18 cellular contexts compared by ENCODE assay signal in genomic region chr13:27654816-27655215, GRCh38. TPM values are rescaled to one million over a fixed set of nuclear protein-coding genes. Genes with fewer than 3 reads are reported as not detected.
A peak's percentile ranks its signal among the peaks of the same experiment; 100 is the strongest.
DNase-seq lines count a peak whose midpoint lies in the region; ATAC-seq and TF ChIP-seq lines count a peak whose summit lies in the region.
"Had no signal": no experiment of that assay in that cellular context is flagged by ENCODE, and none has a peak within 500 bp of the region (broad histone marks: within the 10 kb centered on the region; RNA-seq: fewer than 3 reads in every experiment).

No MANE protein-coding gene starts in this region.

- 97% methylated on average over 1 of the region's 1 CpG for whole genome bisulfite sequencing in prostate gland

- no peak overlapping the region for H3K27ac ChIP-seq in CD4-positive, CD25-positive, alpha-beta regulatory T cell (ENCODE audit: insufficient read depth, low read length, poor library complexity, severe bottlenecking)
- peak overlapping the region in 1 of 2 donors; percentile 27 for H3K27ac ChIP-seq in left lung
- H3K27ac ChIP-seq in prostate gland = no peak overlapping the region
- H3K27ac ChIP-seq: BLaER1, C4-2B, GM23248 had no signal

- no peak for TF ChIP-seq POLR2A in prostate gland (IDR thresholded peaks at IDR 0.05)

- H3K27me3 Mint-ChIP-seq in CD4-positive, CD25-positive, alpha-beta regulatory T cell = no peaks in the 10 kb centered on the region
- H3K27me3 Mint-ChIP-seq in Calu3 (ENCODE audit: unreplicated experiment) (no peaks in the 10 kb centered on the region), T-helper 17 cell (no peaks in the 10 kb centered on the region)
- H3K27me3 Mint-ChIP-seq in activated CD8-positive, alpha-beta T cell treated with anti-CD3 and anti-CD28 coated beads for 36 hours = no peaks in the 10 kb centered on the region
- H3K27me3 Mint-ChIP-seq: B cell; CD4-positive, alpha-beta T cell; CD8-positive, alpha-beta memory T cell had no signal

- CTCF ChIA-PET in Calu3 (lab: Charles Lee) = no interaction called here
- CTCF ChIA-PET in activated CD8-positive, alpha-beta T cell treated with anti-CD3 and anti-CD28 coated beads for 36 hours (lab: Charles Lee) = no interaction called here

- DNase-seq in CD4-positive, CD25-positive, alpha-beta regulatory T cell = no peak
- DNase-seq in Calu3 (no peak), T-helper 17 cell (no peak), left lung (no peak), HuH-7.5 (ENCODE audit: low spot score) (no peak), prostate gland (ENCODE audit: low spot score) (no peak)
- no peak for DNase-seq in activated CD8-positive, alpha-beta T cell treated with anti-CD3 and anti-CD28 coated beads for 36 hours
- DNase-seq: CD4-positive, alpha-beta T cell; CD8-positive, alpha-beta memory T cell; DMS53; DMS79 treated with DMSO at 0.1 percent for 48 hours; GF-D8; GM23248; H7; HCEC 1CT had no signal

- H3K4me3 ChIP-seq in CD4-positive, CD25-positive, alpha-beta regulatory T cell (ENCODE audit: low read depth, low read length) = no peak overlapping the region
- H3K4me3 ChIP-seq in left lung (no peak overlapping the region), prostate gland (no peak overlapping the region)
- H3K4me3 ChIP-seq: BLaER1, GM23248 had no signal

- POLR2A ChIA-PET in activated CD8-positive, alpha-beta T cell treated with anti-CD3 and anti-CD28 coated beads for 36 hours (lab: Charles Lee) = interaction anchor here (1.4 kb wide), 1 partner anchor 32 kb away, joined by 3 read pairs; no protein-coding TSS in a partner anchor

- H3K9me3 Mint-ChIP-seq in CD4-positive, CD25-positive, alpha-beta regulatory T cell = peaks cover 0 to 7% (median 2%) of the 10 kb centered on the region in 7 donors
- H3K9me3 Mint-ChIP-seq in Calu3 (ENCODE audit: low read depth, unreplicated experiment) = peaks cover 2% of the 10 kb centered on the region
- peaks cover 7% of the 10 kb centered on the region for H3K9me3 Mint-ChIP-seq in activated CD8-positive, alpha-beta T cell treated with anti-CD3 and anti-CD28 coated beads for 36 hours

- H3K4me3 Mint-ChIP-seq in CD4-positive, CD25-positive, alpha-beta regulatory T cell = no peak overlapping the region
- H3K4me3 Mint-ChIP-seq in Calu3 (ENCODE audit: low read depth, unreplicated experiment) (no peak overlapping the region), T-helper 17 cell (no peak overlapping the region)
- no peak overlapping the region for H3K4me3 Mint-ChIP-seq in activated CD8-positive, alpha-beta T cell treated with anti-CD3 and anti-CD28 coated beads for 36 hours
- H3K4me3 Mint-ChIP-seq: B cell; CD4-positive, alpha-beta T cell; CD8-positive, alpha-beta memory T cell had no signal

- intact Hi-C loops in Calu3 (cut with micrococcal nuclease; ENCODE audit: unreplicated experiment) = no loop called here
- intact Hi-C loops in left lung (cut with DNase I) = no loop called here
- intact Hi-C loops in activated CD8-positive, alpha-beta T cell treated with anti-CD3 and anti-CD28 coated beads for 36 hours (cut with micrococcal nuclease) = no loop called here
- intact Hi-C loops in prostate gland (cut with DNase I) = no loop called here

- H3K9me3 ChIP-seq in CD4-positive, CD25-positive, alpha-beta regulatory T cell (ENCODE audit: control insufficient read depth in 2 of 2, low read length in 2 of 2) = peaks cover 8 to 9% of the 10 kb centered on the region in 2 experiments
- H3K9me3 ChIP-seq in T-helper 17 cell (ENCODE audit: control insufficient read depth, low read length, poor library complexity, severe bottlenecking) = peaks cover 7% of the 10 kb centered on the region
- H3K9me3 ChIP-seq in left lung = peaks cover 0 to 10% of the 10 kb centered on the region in 2 donors
- H3K9me3 ChIP-seq in prostate gland = no peaks in the 10 kb centered on the region

- no TSS peak for BruUV-seq in Calu3 (replicated peaks; lab: Mats Ljungman, UMichigan)

- TF ChIP-seq CTCF in Calu3 (IDR thresholded peaks at IDR 0.05; ENCODE audit: unreplicated experiment) (no peak), left lung (IDR thresholded peaks at IDR 0.05) (no peak), prostate gland (IDR thresholded peaks at IDR 0.05) (no peak)
- TF ChIP-seq CTCF in activated CD8-positive, alpha-beta T cell treated with anti-CD3 and anti-CD28 coated beads for 36 hours (IDR thresholded peaks at IDR 0.05) = no peak

- no peaks in the 10 kb centered on the region for H3K4me1 ChIP-seq in CD4-positive, CD25-positive, alpha-beta regulatory T cell (ENCODE audit: control insufficient read depth, insufficient read depth, low read length, poor library complexity, severe bottlenecking)
- H3K4me1 ChIP-seq in left lung = no peaks in the 10 kb centered on the region
- peaks cover 2% of the 10 kb centered on the region for H3K4me1 ChIP-seq in prostate gland (replicated peaks)
- H3K4me1 ChIP-seq: BLaER1 had no signal

- H3K27me3 ChIP-seq in CD4-positive, CD25-positive, alpha-beta regulatory T cell (ENCODE audit: control insufficient read depth, insufficient read depth, low read length) = no peaks in the 10 kb centered on the region
- H3K27me3 ChIP-seq in left lung (no peaks in the 10 kb centered on the region), prostate gland (replicated peaks; ENCODE audit: insufficient read depth) (no peaks in the 10 kb centered on the region)
- H3K27me3 ChIP-seq: BLaER1 had no signal

- H3K36me3 Mint-ChIP-seq in CD4-positive, CD25-positive, alpha-beta regulatory T cell = peaks cover 30% of the 10 kb centered on the region
- no peaks in the 10 kb centered on the region for H3K36me3 Mint-ChIP-seq in Calu3 (ENCODE audit: insufficient read depth, unreplicated experiment)
- peaks cover 3% of the 10 kb centered on the region for H3K36me3 Mint-ChIP-seq in T-helper 17 cell (ENCODE audit: low read depth)
- H3K36me3 Mint-ChIP-seq in activated CD8-positive, alpha-beta T cell treated with anti-CD3 and anti-CD28 coated beads for 36 hours (ENCODE audit: low read depth) = peaks cover 32% of the 10 kb centered on the region

- peak overlapping the region in 2 of 3 donors; percentile 23 to 81 for H3K27ac Mint-ChIP-seq in CD4-positive, CD25-positive, alpha-beta regulatory T cell
- peak overlapping the region; percentile 55 for H3K27ac Mint-ChIP-seq in Calu3 (ENCODE audit: unreplicated experiment)
- peak overlapping the region; percentile 39 for H3K27ac Mint-ChIP-seq in T-helper 17 cell
- H3K27ac Mint-ChIP-seq in activated CD8-positive, alpha-beta T cell treated with anti-CD3 and anti-CD28 coated beads for 36 hours = no peak overlapping the region
- H3K27ac Mint-ChIP-seq: B cell; CD4-positive, alpha-beta T cell had no signal

- H3K4me1 Mint-ChIP-seq in CD4-positive, CD25-positive, alpha-beta regulatory T cell = peaks cover 10 to 18% (median 14%) of the 10 kb centered on the region in 4 donors
- H3K4me1 Mint-ChIP-seq in Calu3 (ENCODE audit: low read depth, unreplicated experiment) (peaks cover 26% of the 10 kb centered on the region), T-helper 17 cell (peaks cover 12% of the 10 kb centered on the region)
- H3K4me1 Mint-ChIP-seq in activated CD8-positive, alpha-beta T cell treated with anti-CD3 and anti-CD28 coated beads for 36 hours (ENCODE audit: low read depth) = peaks cover 5% of the 10 kb centered on the region
- H3K4me1 Mint-ChIP-seq: B cell had no signal

- no peak for ATAC-seq in CD4-positive, CD25-positive, alpha-beta regulatory T cell (ENCODE audit: low read depth in 2 of 2)
- ATAC-seq in T-helper 17 cell (no peak), left lung (peak; percentile 33)
- ATAC-seq in activated CD8-positive, alpha-beta T cell treated with anti-CD3 and anti-CD28 coated beads for 36 hours = no peak

- H3K36me3 ChIP-seq in CD4-positive, CD25-positive, alpha-beta regulatory T cell (ENCODE audit: control insufficient read depth, insufficient read depth, low read length) = peaks cover 19% of the 10 kb centered on the region
- H3K36me3 ChIP-seq in left lung (peaks cover 0 to 33% of the 10 kb centered on the region in 2 donors), prostate gland (peaks cover 0 to 4% of the 10 kb centered on the region in 2 donors)

RNA-seq across cellular contexts. Expression of gene POLR1D, which starts 33.1 kb away (rescaled TPM):
- 150 TPM for total RNA-seq in CD4-positive, CD25-positive, alpha-beta regulatory T cell
- polyA plus RNA-seq in CD4-positive, CD25-positive, alpha-beta regulatory T cell = 100 to 1,000 TPM; 184 to 239 (median 211) TPM
- total RNA-seq in Calu3 (2022) (90.3 and 97.7 TPM in 2 replicates), T-helper 17 cell (100 to 1,000 TPM; 129 to 150 TPM), left lung (100 to 1,000 TPM; 100 to 121 TPM), prostate gland (100 to 1,000 TPM; 114 to 183 TPM)
- total RNA-seq in activated CD8-positive, alpha-beta T cell treated with anti-CD3 and anti-CD28 coated beads for 36 hours = 100 to 1,000 TPM; 191 to 198 TPM

RNA-seq across cellular contexts. Expression of gene LNX2, which starts 34.5 kb away (rescaled TPM):
- 6.5 TPM for total RNA-seq in CD4-positive, CD25-positive, alpha-beta regulatory T cell
- 1 to 10 TPM; 3.7 to 5.0 (median 4.8) TPM for polyA plus RNA-seq in CD4-positive, CD25-positive, alpha-beta regulatory T cell
- total RNA-seq in Calu3 (2022) = 11.0 and 13.3 TPM in 2 replicates
- 1 to 10 TPM; 4.6 to 6.9 TPM for total RNA-seq in T-helper 17 cell
- 10 to 100 TPM; 24.8 to 25.9 TPM for total RNA-seq in left lung
- total RNA-seq in activated CD8-positive, alpha-beta T cell treated with anti-CD3 and anti-CD28 coated beads for 36 hours = 1 to 10 TPM; 4.5 to 4.6 TPM
- 10 to 100 TPM; 26.3 to 34.1 TPM for total RNA-seq in prostate gland
